ENCODE assay signal across 12 cellular contexts in the genomic region with DNA sequence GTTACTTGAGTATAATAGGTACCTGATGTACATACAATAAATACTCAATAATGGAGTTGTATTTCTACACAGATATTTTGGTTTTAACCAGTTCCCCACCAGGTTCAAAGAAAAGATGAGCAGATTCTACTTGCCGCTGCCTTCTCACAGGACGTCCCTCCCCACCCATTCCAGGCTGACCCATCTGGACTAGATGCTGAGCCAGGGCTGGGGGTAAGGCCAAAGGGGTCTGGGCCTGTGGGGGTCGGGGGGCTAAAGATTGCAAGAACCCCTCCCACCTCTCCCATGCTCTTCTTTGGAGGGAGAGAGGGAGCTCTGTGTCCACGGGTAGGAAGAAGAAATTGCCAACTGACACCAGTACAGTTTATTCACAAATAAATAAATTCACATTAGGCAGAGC. TPM values are rescaled to one million over a fixed set of nuclear protein-coding genes. Genes with fewer than 3 reads are reported as not detected.
DNase-seq lines count a peak whose midpoint lies in the region; ATAC-seq, FAIRE-seq and TF ChIP-seq lines count a peak whose summit lies in the region.
"Had no signal": no experiment of that assay in that cellular context is flagged by ENCODE, and none has a peak within 500 bp of the region (broad histone marks: within the 10 kb centered on the region; RNA-seq: fewer than 3 reads in every experiment).

No MANE protein-coding gene starts in this region.

- H3F3A ChIP-seq in PC-3 (ENCODE audit: low read length, unreplicated experiment): no peaks in the 10 kb centered on the region

- no peak overlapping the region for H3K27ac Mint-ChIP-seq in CD8-positive, alpha-beta memory T cell
- H3K27ac Mint-ChIP-seq in effector memory CD8-positive, alpha-beta T cell: peak overlapping the region in 1 of 2 donors; percentile 18

- ATAC-seq in PC-3 (no peak), GM18909 (IDR thresholded peaks at IDR 0.05; ENCODE audit: poor library complexity, unreplicated experiment) (no peak)
- no peak for ATAC-seq in effector memory CD8-positive, alpha-beta T cell (replicated peaks)

- no peak for FAIRE-seq in frontal cortex (lab: Jason Lieb, UNC)

- intact Hi-C loops in PC-3 (cut with micrococcal nuclease): no loop called here

- TF ChIP-seq CTCF in PC-3 (conservative IDR thresholded peaks at IDR 0.05; ENCODE audit: low read depth, low read length): no peak
- TF ChIP-seq CTCF in parathyroid adenoma (IDR thresholded peaks at IDR 0.05): no peak

- peaks cover 3 to 4% of the 10 kb centered on the region in 2 donors for H3K27me3 Mint-ChIP-seq in CD8-positive, alpha-beta memory T cell
- peaks cover 0 to 6% of the 10 kb centered on the region in 2 donors for H3K27me3 Mint-ChIP-seq in effector memory CD8-positive, alpha-beta T cell

- no peaks in the 10 kb centered on the region for H3K9me2 ChIP-seq in PC-3 (replicated peaks; ENCODE audit: low read length)

- POLR2A ChIA-PET in CD8-positive, alpha-beta memory T cell (lab: Charles Lee): no interaction called here
- POLR2A ChIA-PET in PC-3 (lab: Charles Lee; ENCODE audit: unreplicated experiment): no interaction called here

- H3K4me3 Mint-ChIP-seq in CD8-positive, alpha-beta memory T cell: peak overlapping the region; percentile 60 to 83 (median 71)
- H3K4me3 Mint-ChIP-seq in effector memory CD8-positive, alpha-beta T cell: peak overlapping the region; percentile 78 to 79

- CTCF ChIA-PET in CD8-positive, alpha-beta memory T cell (lab: Charles Lee): interaction anchor here (1.4 to 2.7 kb wide), 3 partner anchors 9 to 125 kb away, joined by 3 to 17 read pairs (median 9); no protein-coding TSS in a partner anchor
- CTCF ChIA-PET in PC-3 (lab: Charles Lee): interaction anchor here (0.5 kb wide), 1 partner anchor 141 kb away, joined by 3 read pairs; no protein-coding TSS in a partner anchor

- no peaks in the 10 kb centered on the region for H3K36me3 Mint-ChIP-seq in CD8-positive, alpha-beta memory T cell
- peaks cover 10% of the 10 kb centered on the region for H3K36me3 Mint-ChIP-seq in effector memory CD8-positive, alpha-beta T cell (ENCODE audit: insufficient read depth)

- H3K4me1 ChIP-seq in CD8-positive, alpha-beta memory T cell (ENCODE audit: insufficient read depth, low read length): peaks cover 5% of the 10 kb centered on the region
- H3K4me1 ChIP-seq in PC-3 (ENCODE audit: insufficient read depth, low read length) (peaks cover 52% of the 10 kb centered on the region), parathyroid adenoma (no peaks in the 10 kb centered on the region), SJCRH30 (no peaks in the 10 kb centered on the region)

- H3K27me3 ChIP-seq in CD8-positive, alpha-beta memory T cell (ENCODE audit: insufficient read depth, low read length, poor library complexity, severe bottlenecking): no peaks in the 10 kb centered on the region
- no peaks in the 10 kb centered on the region for H3K27me3 ChIP-seq in PC-3 (ENCODE audit: low read length)
- no peaks in the 10 kb centered on the region for H3K27me3 ChIP-seq in parathyroid adenoma (ENCODE audit: control insufficient read depth, insufficient read depth, low read length)
- 0 out of 2 replicates have a peak, but pooled peaks cover 10% of the 10 kb centered on the region for H3K27me3 ChIP-seq in SJCRH30
- H3K27me3 ChIP-seq: adrenal gland, right lobe of liver had no signal

- no TSS peak for BruUV-seq in PC-3 (replicated peaks; lab: Mats Ljungman, UMichigan)

- H2AFZ ChIP-seq in PC-3 (ENCODE audit: low read length) (peak overlapping the region; percentile 51), parathyroid adenoma (peak overlapping the region; percentile 76)

- H4K20me1 ChIP-seq in PC-3 (ENCODE audit: low read length): no peaks in the 10 kb centered on the region

- peaks cover 0 to 8% (median 7%) of the 10 kb centered on the region in 3 donors for H3K4me1 Mint-ChIP-seq in CD8-positive, alpha-beta memory T cell
- peaks cover 5 to 6% of the 10 kb centered on the region in 2 donors for H3K4me1 Mint-ChIP-seq in effector memory CD8-positive, alpha-beta T cell (ENCODE audit: low read depth in 2 of 2)

- no peaks in the 10 kb centered on the region for H3K9me3 ChIP-seq in CD8-positive, alpha-beta memory T cell (ENCODE audit: low read length)
- H3K9me3 ChIP-seq in PC-3 (ENCODE audit: low read length): no peaks in the 10 kb centered on the region
- no peaks in the 10 kb centered on the region for H3K9me3 ChIP-seq in parathyroid adenoma (ENCODE audit: control insufficient read depth, low read length)
- H3K9me3 ChIP-seq in SJCRH30 (replicated peaks): no peaks in the 10 kb centered on the region
- H3K9me3 ChIP-seq: adrenal gland, right lobe of liver had no signal

- H3K36me3 ChIP-seq in CD8-positive, alpha-beta memory T cell (ENCODE audit: insufficient read depth, low read length): no peaks in the 10 kb centered on the region
- H3K36me3 ChIP-seq in PC-3 (ENCODE audit: low read depth, low read length) (0 out of 2 replicates have a peak, but pooled peaks cover 3% of the 10 kb centered on the region), parathyroid adenoma (ENCODE audit: control insufficient read depth, insufficient read depth, low read length) (no peaks in the 10 kb centered on the region), SJCRH30 (no peaks in the 10 kb centered on the region)
- H3K36me3 ChIP-seq: adrenal gland, right lobe of liver had no signal

- H3K27ac ChIP-seq in CD8-positive, alpha-beta memory T cell (ENCODE audit: low read depth, low read length): no peak overlapping the region
- H3K27ac ChIP-seq in PC-3 (ENCODE audit: low read length) (peak overlapping the region; percentile 83), parathyroid adenoma (no peak overlapping the region), SJCRH30 (no peak overlapping the region)
- H3K27ac ChIP-seq: adrenal gland had no signal

- peaks cover 38% of the 10 kb centered on the region for H3K79me2 ChIP-seq in PC-3 (ENCODE audit: low read length)
- H3K79me2 ChIP-seq in parathyroid adenoma: no peaks in the 10 kb centered on the region

- H3K4me2 ChIP-seq in PC-3 (ENCODE audit: low read length): peak overlapping the region; percentile 98
- peak overlapping the region; percentile 75 for H3K4me2 ChIP-seq in parathyroid adenoma (ENCODE audit: low read length)

- no peak for DNase-seq in CD8-positive, alpha-beta memory T cell
- DNase-seq in PC-3: no peak
- DNase-seq in effector memory CD8-positive, alpha-beta T cell: no peak
- no peak for DNase-seq in cerebellar nuclear complex (lab: John Stamatoyannopoulos, UW)
- no peak for DNase-seq in SJCRH30
- DNase-seq in frontal cortex (ENCODE audit: low spot score in 2 of 2): no peak
- DNase-seq: left cardiac atrium, MV-4-11 had no signal

- no peak overlapping the region for H3K4me3 ChIP-seq in CD8-positive, alpha-beta memory T cell (ENCODE audit: low read length)
- H3K4me3 ChIP-seq in PC-3 (ENCODE audit: low read length) (peak overlapping the region; percentile 89), parathyroid adenoma (ENCODE audit: low read depth, low read length) (peak overlapping the region; percentile 57), SJCRH30 (no peak overlapping the region)

- H3K9me3 Mint-ChIP-seq in CD8-positive, alpha-beta memory T cell: no peaks in the 10 kb centered on the region
- H3K9me3 Mint-ChIP-seq in effector memory CD8-positive, alpha-beta T cell: no peaks in the 10 kb centered on the region

- H3K9ac ChIP-seq in PC-3 (ENCODE audit: low read length) (peak overlapping the region; percentile 89), parathyroid adenoma (no peak overlapping the region)

RNA-seq across cellular contexts. Expression of gene MESP1, which starts 1.5 kb away (rescaled TPM):
- total RNA-seq in CD8-positive, alpha-beta memory T cell: 1 to 10 TPM; 5.3 to 5.6 TPM
- polyA plus RNA-seq in CD8-positive, alpha-beta memory T cell: 0.60 TPM
- total RNA-seq in PC-3 (2014; rRNA removed) (32.9 and 49.4 TPM in 2 replicates), frontal cortex (2.0 TPM)
- total RNA-seq in SJCRH30 (2014; rRNA removed; shearing (Covaris generic)): not detected in 2 replicates

RNA-seq across cellular contexts. Expression of gene MESP2, which starts 26.6 kb away (rescaled TPM):
- total RNA-seq in CD8-positive, alpha-beta memory T cell: not detected
- polyA plus RNA-seq in CD8-positive, alpha-beta memory T cell: not detected
- total RNA-seq in PC-3 (2014; rRNA removed) (1.1 and 1.3 TPM in 2 replicates), frontal cortex (not detected)
- total RNA-seq in SJCRH30 (2014; rRNA removed; shearing (Covaris generic)): not detected in 2 replicates

RNA-seq across cellular contexts. Expression of gene WDR93, which starts 58.9 kb away (rescaled TPM):
- total RNA-seq in CD8-positive, alpha-beta memory T cell: not detected
- polyA plus RNA-seq in CD8-positive, alpha-beta memory T cell: 0.08 TPM
- 0.22 TPM in 1 of 2 replicates, not detected in the other for total RNA-seq in PC-3 (2014; rRNA removed)
- not detected in 2 replicates for total RNA-seq in SJCRH30 (2014; rRNA removed; shearing (Covaris generic))
- 0.41 TPM for total RNA-seq in frontal cortex
- total RNA-seq: left cardiac atrium, right lobe of liver had no signal

RNA-seq across cellular contexts. Expression of gene PEX11A, which starts 59.0 kb away (rescaled TPM):
- 1 to 10 TPM; 2.9 to 3.5 TPM for total RNA-seq in CD8-positive, alpha-beta memory T cell
- 2.8 TPM for polyA plus RNA-seq in CD8-positive, alpha-beta memory T cell
- total RNA-seq in PC-3 (2014; rRNA removed) (7.8 and 9.7 TPM in 2 replicates), frontal cortex (12.6 TPM)
- total RNA-seq in SJCRH30 (2014; rRNA removed; shearing (Covaris generic)): 1.4 and 2.0 TPM in 2 replicates

Comparison
In these comparisons a context has a peak if more than half of its experiments do, and no peak if none do; other contexts are left out.
1. H3K4me3 ChIP-seq: peak in PC-3 (single experiment) and parathyroid adenoma (single experiment); none in CD8-positive, alpha-beta memory T cell (single experiment) and SJCRH30 (single experiment).